7 cellular contexts compared by ENCODE assay signal in the genomic region with DNA sequence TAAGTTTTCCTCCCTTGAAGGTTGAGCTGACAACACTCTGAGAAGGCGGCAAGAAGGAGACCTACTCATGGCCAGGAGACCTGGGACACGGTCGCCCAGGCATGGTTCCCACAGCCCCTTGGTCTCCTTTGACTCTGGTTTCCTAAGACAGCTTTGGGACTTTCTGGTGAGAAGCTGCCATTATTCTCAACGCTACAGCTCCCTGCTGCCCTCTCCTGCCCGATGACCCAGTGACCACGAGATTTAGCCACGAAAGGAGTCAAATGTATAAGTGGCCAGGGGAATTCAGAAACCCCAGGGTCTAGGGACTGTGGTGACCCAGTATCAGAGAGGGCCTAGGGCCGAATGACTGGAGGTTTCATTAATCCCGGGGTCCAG. TPM values are rescaled to one million over a fixed set of nuclear protein-coding genes. Genes with fewer than 3 reads are reported as not detected.
DNase-seq lines count a peak whose midpoint lies in the region; ATAC-seq, FAIRE-seq and TF ChIP-seq lines count a peak whose summit lies in the region.

No MANE protein-coding gene starts in this region.

- DNase-seq in DMS53 (lab: John Stamatoyannopoulos, UW) (peak; percentile 51), OCI-LY7 (ENCODE audit: low spot score) (no peak), cerebellum (ENCODE audit: low spot score) (peak; percentile 49), left lobe of liver (ENCODE audit: low spot score) (peak; percentile 61), superior temporal gyrus (ENCODE audit: extremely low spot score) (peak; percentile 54), frontal cortex (ENCODE audit: low spot score in 2 of 2) (no peak)

- peak overlapping the region; percentile 18 for H3K27ac ChIP-seq in OCI-LY7 (ENCODE audit: low read depth, low read length, poor library complexity, severe bottlenecking)

- H3K4me2 ChIP-seq in OCI-LY7 (ENCODE audit: low read length) = peak overlapping the region; percentile 97

- H3K4me1 ChIP-seq in OCI-LY7 (ENCODE audit: insufficient read depth, low read length, poor library complexity, severe bottlenecking) = peaks cover 17% of the 10 kb centered on the region

- no peak for TF ChIP-seq CTCF in OCI-LY7 (conservative IDR thresholded peaks at IDR 0.05; ENCODE audit: low read length)

- peak overlapping the region; percentile 89; the same call in 1 of the 2 replicates for H2AFZ ChIP-seq in OCI-LY7 (ENCODE audit: low read length)

- POLR2A ChIA-PET in OCI-LY7 (lab: Charles Lee) = interaction anchor here (1.1 to 2.9 kb wide), 5 partner anchors 9 to 15 kb away, joined by 4 to 17 read pairs (median 7); a partner anchor contains a TSS

- H3K9me3 ChIP-seq in OCI-LY7 (ENCODE audit: low read length) = no peaks in the 10 kb centered on the region

- intact Hi-C loops in OCI-LY7 (cut with micrococcal nuclease; ENCODE audit: unreplicated experiment) = no loop called here

- H3K79me2 ChIP-seq in OCI-LY7 (ENCODE audit: insufficient read depth, low read depth, low read length) = no peaks in the 10 kb centered on the region; the same call in 1 of the 2 replicates

- H4K20me1 ChIP-seq in OCI-LY7 (ENCODE audit: insufficient read depth, low read length) = no peaks in the 10 kb centered on the region

- no peaks in the 10 kb centered on the region for H3K9me2 ChIP-seq in OCI-LY7 (ENCODE audit: insufficient read depth, low read length)

- FAIRE-seq in frontal cortex (lab: Jason Lieb, UNC) = no peak

- CTCF ChIA-PET in OCI-LY7 (lab: Charles Lee; ENCODE audit: unreplicated experiment) = interaction anchor here (0.9 to 2.4 kb wide), 4 partner anchors 9 to 24 kb away, joined by 3 to 18 read pairs (median 8); a partner anchor contains a TSS

- peaks cover 13% of the 10 kb centered on the region; the same call in 1 of the 2 replicates for H3K36me3 ChIP-seq in OCI-LY7 (ENCODE audit: insufficient read depth, low read length)

- peak; percentile 1 for ATAC-seq in GM21737 (IDR thresholded peaks at IDR 0.05; ENCODE audit: unreplicated experiment)
- ATAC-seq in left lobe of liver = peak; percentile 59

- TSS peak; percentile 97 for BruUV-seq in OCI-LY7 (replicated peaks; lab: Mats Ljungman, UMichigan)

- peak overlapping the region; percentile 83 for H3K4me3 ChIP-seq in OCI-LY7 (ENCODE audit: low read depth, low read length, poor library complexity, severe bottlenecking)

RNA-seq across cellular contexts. Expression of a gene that starts 0.7 kb away (rescaled TPM):
- total RNA-seq in OCI-LY7 (2014; rRNA removed; shearing (Covaris generic)) = 66.8 and 89.1 TPM in 2 replicates
- total RNA-seq in OCI-LY7 (2022) (39.6 and 60.5 TPM in 2 replicates), cerebellum (5.0 TPM), left lobe of liver (99.1 TPM), frontal cortex (2.9 TPM)

RNA-seq across cellular contexts. Expression of a gene that starts 8.8 kb away (rescaled TPM):
- total RNA-seq in OCI-LY7 (2014; rRNA removed; shearing (Covaris generic)) = 1.5 and 1.7 TPM in 2 replicates
- total RNA-seq in OCI-LY7 (2022) = 3.1 and 3.5 TPM in 2 replicates
- total RNA-seq in cerebellum = 0.45 TPM
- total RNA-seq in left lobe of liver = 0.45 TPM
- not detected for total RNA-seq in frontal cortex

RNA-seq across cellular contexts. Expression of a gene that starts 11.6 kb away (rescaled TPM):
- total RNA-seq in OCI-LY7 (2014; rRNA removed; shearing (Covaris generic)) = 75.6 and 81.1 TPM in 2 replicates
- total RNA-seq in OCI-LY7 (2022) (59.0 and 59.3 TPM in 2 replicates), cerebellum (4.2 TPM), left lobe of liver (10.0 TPM), frontal cortex (7.7 TPM)

RNA-seq across cellular contexts. Expression of a gene that starts 24.4 kb away (rescaled TPM):
- total RNA-seq in OCI-LY7 (2014; rRNA removed; shearing (Covaris generic)) = 58.5 and 59.9 TPM in 2 replicates
- total RNA-seq in OCI-LY7 (2022) = 86.3 and 92.7 TPM in 2 replicates
- total RNA-seq in cerebellum = 32.3 TPM
- total RNA-seq in left lobe of liver = 18.1 TPM
- 20.4 TPM for total RNA-seq in frontal cortex

Comparison
In these comparisons a context has a peak if more than half of its experiments do, and no peak if none do; other contexts are left out.
1. DNase-seq: peak in DMS53 (single experiment), cerebellum (single experiment), left lobe of liver (single experiment) and superior temporal gyrus (single experiment); none in OCI-LY7 (single experiment) and frontal cortex (0 of 2).